In genomic region chr3:30629736-30630135, GRCh38 we compare ENCODE assay signal across 10 cellular contexts. TPM values are rescaled to one million over a fixed set of nuclear protein-coding genes. Genes with fewer than 3 reads are reported as not detected.
DNase-seq lines count a peak whose midpoint lies in the region; ATAC-seq and TF ChIP-seq lines count a peak whose summit lies in the region.
"Had no signal": no experiment of that assay in that cellular context is flagged by ENCODE, and none has a peak within 500 bp of the region (broad histone marks: within the 10 kb centered on the region; RNA-seq: fewer than 3 reads in every experiment).

No MANE protein-coding gene starts in this region.

- H3K27ac ChIP-seq in caudate nucleus (ENCODE audit: low read depth, low read length) (peak overlapping the region; percentile 11), upper lobe of right lung (peak overlapping the region; percentile 65)

- CTCF ChIA-PET in activated naive CD4-positive, alpha-beta T cell treated with anti-CD3 and anti-CD28 coated beads, Interleukin-2, amount 10 ng/mL, durations not matched to agents 7 days and 5 days (lab: Charles Lee): interaction anchor here (0.6 to 2.6 kb wide), 20 partner anchors 9 to 587 kb away, joined by 3 to 14 read pairs (median 6); no protein-coding TSS in a partner anchor

- no peaks in the 10 kb centered on the region for H3K27me3 ChIP-seq in upper lobe of right lung
- H3K27me3 ChIP-seq: BE2C, MG63 had no signal

- intact Hi-C loops in upper lobe of right lung (cut with DNase I): no loop called here

- H3K27me3 Mint-ChIP-seq in activated naive CD4-positive, alpha-beta T cell treated with anti-CD3 and anti-CD28 coated beads, Interleukin-2, amount 10 ng/mL, durations not matched to agents 7 days and 5 days: no peaks in the 10 kb centered on the region
- no peaks in the 10 kb centered on the region for H3K27me3 Mint-ChIP-seq in naive B cell

- H3K4me1 ChIP-seq in upper lobe of right lung: peaks cover 100% of the 10 kb centered on the region
- H3K4me1 ChIP-seq: BE2C had no signal

- H3K36me3 Mint-ChIP-seq in activated naive CD4-positive, alpha-beta T cell treated with anti-CD3 and anti-CD28 coated beads, Interleukin-2, amount 10 ng/mL, durations not matched to agents 7 days and 5 days: peaks cover 53% of the 10 kb centered on the region
- H3K36me3 Mint-ChIP-seq in naive B cell: peaks cover 12 to 29% of the 10 kb centered on the region in 2 donors

- peak overlapping the region; percentile 99 for H3K27ac Mint-ChIP-seq in activated naive CD4-positive, alpha-beta T cell treated with anti-CD3 and anti-CD28 coated beads, Interleukin-2, amount 10 ng/mL, durations not matched to agents 7 days and 5 days
- peak overlapping the region; percentile 82 to 100 (median 94) for H3K27ac Mint-ChIP-seq in naive B cell

- TF ChIP-seq POLR2A in GM18505 (IDR thresholded peaks at IDR 0.05; ENCODE audit: borderline replicate concordance, extremely low read depth, insufficient read depth, insufficient read length): no peak

- no peak for TF ChIP-seq CTCF in upper lobe of right lung (IDR thresholded peaks at IDR 0.05)

- ATAC-seq in naive B cell (ENCODE audit: low read depth in 2 of 2) (no peak), upper lobe of right lung (peak; percentile 38), GM18505 (IDR thresholded peaks at IDR 0.05; ENCODE audit: unreplicated experiment) (no peak), HG03571 (IDR thresholded peaks at IDR 0.05; ENCODE audit: unreplicated experiment) (no peak), GM21737 (IDR thresholded peaks at IDR 0.05; ENCODE audit: unreplicated experiment) (no peak)

- peaks cover 39% of the 10 kb centered on the region for H3K36me3 ChIP-seq in upper lobe of right lung
- H3K36me3 ChIP-seq: BE2C had no signal

- H3K9me3 ChIP-seq in upper lobe of right lung: no peaks in the 10 kb centered on the region
- H3K9me3 ChIP-seq: BE2C, MG63 had no signal

- peaks cover 97% of the 10 kb centered on the region for H3K4me1 Mint-ChIP-seq in activated naive CD4-positive, alpha-beta T cell treated with anti-CD3 and anti-CD28 coated beads, Interleukin-2, amount 10 ng/mL, durations not matched to agents 7 days and 5 days
- H3K4me1 Mint-ChIP-seq in naive B cell: peaks cover 58 to 96% (median 83%) of the 10 kb centered on the region in 3 donors

- peak overlapping the region; percentile 8 for H3K4me3 Mint-ChIP-seq in activated naive CD4-positive, alpha-beta T cell treated with anti-CD3 and anti-CD28 coated beads, Interleukin-2, amount 10 ng/mL, durations not matched to agents 7 days and 5 days
- H3K4me3 Mint-ChIP-seq in naive B cell: peak overlapping the region; percentile 68 to 91 (median 81)

- H3K4me3 ChIP-seq in upper lobe of right lung: no peak overlapping the region
- H3K4me3 ChIP-seq: MG63 had no signal

- no peak for DNase-seq in activated naive CD4-positive, alpha-beta T cell treated with anti-CD3 and anti-CD28 coated beads, Interleukin-2, amount 10 ng/mL, durations not matched to agents 7 days and 5 days
- no peak for DNase-seq in activated naive CD4-positive, alpha-beta T cell treated with Interleukin-2 at 50 U/mL for 16 hours
- DNase-seq in caudate nucleus (lab: John Stamatoyannopoulos, UW) (no peak), naive B cell (no peak), upper lobe of right lung (no peak)
- DNase-seq: BE2C, MG63 had no signal

- no peaks in the 10 kb centered on the region for H3K9me3 Mint-ChIP-seq in activated naive CD4-positive, alpha-beta T cell treated with anti-CD3 and anti-CD28 coated beads, Interleukin-2, amount 10 ng/mL, durations not matched to agents 7 days and 5 days
- no peaks in the 10 kb centered on the region for H3K9me3 Mint-ChIP-seq in naive B cell

RNA-seq across cellular contexts. Expression of gene TGFBR2, which starts 23.3 kb away (rescaled TPM):
- 100 to 1,000 TPM in 5 of 6 donors, 10 to 100 TPM in 1; 99.4 to 169 (median 116) TPM for polyA plus RNA-seq in naive B cell (ENCODE audit: low read depth in 6 of 6)
- total RNA-seq in upper lobe of right lung: 329 TPM
